ENCODE assay signal across 20 cellular contexts in the genomic region with DNA sequence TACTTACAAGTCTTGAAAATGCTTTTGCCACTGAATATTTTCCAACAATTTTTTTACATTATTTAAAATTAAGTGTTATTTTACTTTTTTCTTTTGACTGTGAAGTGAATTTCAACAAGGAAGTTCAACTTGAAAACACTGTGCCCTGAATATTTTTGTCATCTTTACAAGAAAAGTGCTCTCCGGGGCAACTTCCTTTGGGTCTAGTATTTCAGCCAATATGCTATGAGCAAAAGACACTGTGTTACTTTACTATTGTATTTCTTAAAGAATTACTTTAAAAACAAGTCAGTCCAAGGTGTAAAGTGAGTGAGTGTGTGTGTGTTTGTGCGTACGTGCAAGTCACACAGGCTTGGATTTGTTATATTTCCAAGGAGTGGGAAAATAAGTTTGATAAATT. TPM values are rescaled to one million over a fixed set of nuclear protein-coding genes. Genes with fewer than 3 reads are reported as not detected.
A peak's percentile ranks its signal among the peaks of the same experiment; 100 is the strongest.
DNase-seq lines count a peak whose midpoint lies in the region; TF ChIP-seq lines count a peak whose summit lies in the region.
"Had no signal": no experiment of that assay in that cellular context is flagged by ENCODE, and none has a peak within 500 bp of the region (broad histone marks: within the 10 kb centered on the region; RNA-seq: fewer than 3 reads in every experiment).

No MANE protein-coding gene starts in this region.

- H3K4me1 ChIP-seq in breast epithelium (no peaks in the 10 kb centered on the region), mammary epithelial cell (ENCODE audit: insufficient read depth, low read length) (peaks cover 14% of the 10 kb centered on the region), esophagus muscularis mucosa (peaks cover 31 to 40% (median 34%) of the 10 kb centered on the region in 4 donors), muscle layer of duodenum (ENCODE audit: control insufficient read depth in 1 of 2, insufficient read depth in 2 of 2, low read length in 2 of 2) (peaks cover 3 to 4% of the 10 kb centered on the region in 2 donors), tibial nerve (peaks cover 0 to 49% (median 24%) of the 10 kb centered on the region in 4 donors)
- H3K4me1 ChIP-seq: thyroid gland had no signal

- TF ChIP-seq POLR2A in breast epithelium (IDR thresholded peaks at IDR 0.05): no peak
- no peak for TF ChIP-seq POLR2A in esophagus muscularis mucosa (IDR thresholded peaks at IDR 0.05; ENCODE audit: low read depth)
- no peak for TF ChIP-seq POLR2A in tibial nerve (IDR thresholded peaks at IDR 0.05)

- H3K9me3 ChIP-seq in breast epithelium (no peaks in the 10 kb centered on the region), mammary epithelial cell (replicated peaks; ENCODE audit: insufficient read depth, low read length) (no peaks in the 10 kb centered on the region), esophagus muscularis mucosa (no peaks in the 10 kb centered on the region), muscle layer of duodenum (ENCODE audit: control insufficient read depth in 1 of 2, low read length in 2 of 2) (no peaks in the 10 kb centered on the region), tibial nerve (no peaks in the 10 kb centered on the region), MG63 (no peaks in the 10 kb centered on the region)
- H3K9me3 ChIP-seq: thyroid gland had no signal

- H3K9me3 Mint-ChIP-seq in Calu3 (ENCODE audit: low read depth, unreplicated experiment): no peaks in the 10 kb centered on the region

- no peak overlapping the region for H3K4me3 ChIP-seq in breast epithelium
- H3K4me3 ChIP-seq in mammary epithelial cell (replicated peaks in 1 of 3; ENCODE audit: insufficient read depth in 1 of 3, low read depth in 2 of 3, low read length in 3 of 3): no peak overlapping the region
- H3K4me3 ChIP-seq in esophagus muscularis mucosa: no peak overlapping the region
- H3K4me3 ChIP-seq in muscle layer of duodenum (ENCODE audit: low read depth in 1 of 2, low read length in 2 of 2): no peak overlapping the region
- no peak overlapping the region for H3K4me3 ChIP-seq in tibial nerve
- no peak overlapping the region for H3K4me3 ChIP-seq in MG63
- H3K4me3 ChIP-seq: thyroid gland had no signal

- H3K36me3 ChIP-seq in breast epithelium (no peaks in the 10 kb centered on the region), mammary epithelial cell (ENCODE audit: insufficient read depth, low read length) (no peaks in the 10 kb centered on the region), esophagus muscularis mucosa (no peaks in the 10 kb centered on the region), muscle layer of duodenum (ENCODE audit: control insufficient read depth in 1 of 2, insufficient read depth in 2 of 2, low read length in 2 of 2) (no peaks in the 10 kb centered on the region), tibial nerve (no peaks in the 10 kb centered on the region), MG63 (no peaks in the 10 kb centered on the region)
- H3K36me3 ChIP-seq: thyroid gland had no signal

- no peak overlapping the region for H3K27ac Mint-ChIP-seq in Calu3 (ENCODE audit: unreplicated experiment)

- no peaks in the 10 kb centered on the region for H3K27me3 Mint-ChIP-seq in Calu3 (ENCODE audit: unreplicated experiment)

- no peak overlapping the region for H3K4me2 ChIP-seq in mammary epithelial cell (ENCODE audit: insufficient read depth, low read depth, low read length)

- H4K20me1 ChIP-seq in mammary epithelial cell (ENCODE audit: insufficient read depth, low read length): no peaks in the 10 kb centered on the region

- H3K27me3 ChIP-seq in breast epithelium (no peaks in the 10 kb centered on the region), mammary epithelial cell (ENCODE audit: insufficient read depth, low read length) (no peaks in the 10 kb centered on the region), esophagus muscularis mucosa (no peaks in the 10 kb centered on the region), muscle layer of duodenum (ENCODE audit: low read depth, low read length) (no peaks in the 10 kb centered on the region), tibial nerve (no peaks in the 10 kb centered on the region), MG63 (no peaks in the 10 kb centered on the region)
- H3K27me3 ChIP-seq: thyroid gland had no signal

- TF ChIP-seq CTCF in breast epithelium (IDR thresholded peaks at IDR 0.05) (no peak), mammary epithelial cell (conservative IDR thresholded peaks at IDR 0.05 in 1 of 2, IDR thresholded peaks at IDR 0.05 in 1 of 2; ENCODE audit: extremely low read depth in 1 of 2, insufficient read depth in 1 of 2, low read depth in 1 of 2, low read length in 2 of 2) (no peak), esophagus muscularis mucosa (IDR thresholded peaks at IDR 0.05) (no peak), tibial nerve (IDR thresholded peaks at IDR 0.05) (no peak), Calu3 (IDR thresholded peaks at IDR 0.05; ENCODE audit: unreplicated experiment) (no peak)

- DNase-seq in breast epithelium (ENCODE audit: low spot score in 2 of 2): no peak
- DNase-seq in mammary epithelial cell: no peak
- no peak for DNase-seq in esophagus muscularis mucosa (ENCODE audit: extremely low spot score)
- no peak for DNase-seq in tibial nerve (ENCODE audit: low spot score in 2 of 2)
- DNase-seq in NCI-H2029 treated with DMSO at 0.1 percent for 48 hours (lab: John Stamatoyannopoulos, UW): no peak
- no peak for DNase-seq in Calu3
- DNase-seq in MG63: no peak
- DNase-seq: activated CD4-positive, alpha-beta T cell treated with anti-CD3 and anti-CD28 coated beads for 4 hours; activated naive CD4-positive, alpha-beta T cell treated with Interleukin-2 at 50 U/mL for 16 hours; cortex of kidney; DMS153; erythroblast; NCI-H1417; NCI-H748 treated with DMSO at 0.1 percent for 48 hours; stimulated activated CD4-positive, alpha-beta T cell treated with anti-CD3 and anti-CD28 coated beads, Interleukin-4, amount 100 ng/mL, for 4 hours; stimulated activated CD8-positive, alpha-beta memory T cell treated with anti-CD3 and anti-CD28 coated beads, Interleukin-4, amount 100 ng/mL, for 48 hours; T1000; thyroid gland had no signal

- intact Hi-C loops in breast epithelium (cut with DNase I; ENCODE audit: low total_unique reads) (no loop called here), mammary epithelial cell (cut with micrococcal nuclease) (no loop called here), esophagus muscularis mucosa (cut with DNase I) (no loop called here), Calu3 (cut with micrococcal nuclease; ENCODE audit: unreplicated experiment) (no loop called here)

- no peaks in the 10 kb centered on the region for H3K79me2 ChIP-seq in mammary epithelial cell (ENCODE audit: insufficient read depth, low read length)

- H3K4me1 Mint-ChIP-seq in Calu3 (ENCODE audit: low read depth, unreplicated experiment): peaks cover 14% of the 10 kb centered on the region

- CTCF ChIA-PET in mammary epithelial cell (lab: Charles Lee; ENCODE audit: low non-redundant PET) (no interaction called here), Calu3 (lab: Charles Lee) (interaction anchor here (0.6 kb wide), 1 partner anchor 44 kb away, joined by 3 read pairs; no protein-coding TSS in a partner anchor)

- H3K9ac ChIP-seq in mammary epithelial cell (ENCODE audit: insufficient read depth, low read length): no peak overlapping the region

- H3K4me3 Mint-ChIP-seq in Calu3 (ENCODE audit: low read depth, unreplicated experiment): no peak overlapping the region

- in situ Hi-C loops in mammary epithelial cell (cut with MboI; ENCODE audit: low sequenced_read_pairs in 2 of 2): no loop called here

- H2AFZ ChIP-seq in mammary epithelial cell (ENCODE audit: low read depth, low read length): no peak overlapping the region

- dilution Hi-C loops in mammary epithelial cell (cut with HindIII; ENCODE audit: low sequenced_read_pairs): no loop called here

- no peak for TF ChIP-seq EP300 in esophagus muscularis mucosa (IDR thresholded peaks at IDR 0.05)
- no peak for TF ChIP-seq EP300 in tibial nerve (IDR thresholded peaks at IDR 0.05)

- H3K36me3 Mint-ChIP-seq in Calu3 (ENCODE audit: insufficient read depth, unreplicated experiment): no peaks in the 10 kb centered on the region

- peak overlapping the region; percentile 20 to 29 for H3K27ac ChIP-seq in breast epithelium
- no peak overlapping the region for H3K27ac ChIP-seq in mammary epithelial cell (ENCODE audit: insufficient read depth, low read depth, low read length)
- H3K27ac ChIP-seq in esophagus muscularis mucosa (replicated peaks in 1 of 4): peak overlapping the region; percentile 44 to 63 (median 54)
- H3K27ac ChIP-seq in muscle layer of duodenum (ENCODE audit: low read length): peak overlapping the region; percentile 59
- H3K27ac ChIP-seq in tibial nerve: peak overlapping the region; percentile 47 to 99 (median 74)
- H3K27ac ChIP-seq: 22Rv1, thyroid gland had no signal

- no TSS peak for BruUV-seq in mammary epithelial cell (replicated peaks; lab: Mats Ljungman, UMichigan)
- no TSS peak for BruUV-seq in Calu3 (replicated peaks; lab: Mats Ljungman, UMichigan)

- WGBS in mammary epithelial cell (ENCODE audit: low coverage, missing lambda C conversion rate): 73% methylated on average over 3 of the region's 3 CpGs
- WGBS in esophagus muscularis mucosa: 61% methylated on average over 3 of the region's 3 CpGs
- WGBS in tibial nerve, 2 donors: 31 to 41% methylated on average over 3 of the region's 3 CpGs

RNA-seq across cellular contexts. Expression of gene USP53, which starts 7.6 kb away (rescaled TPM):
- total RNA-seq in breast epithelium (100 to 1,000 TPM; 123 to 167 (median 136) TPM), mammary epithelial cell (10 to 100 TPM; 41.1 to 62.0 TPM), esophagus muscularis mucosa (100 to 1,000 TPM in 1 of 4 donors, 10 to 100 TPM in 3; 68.1 to 116 (median 78.4) TPM), tibial nerve (100 to 1,000 TPM; 549 to 892 (median 654) TPM), Calu3 (2022) (29.2 and 31.0 TPM in 2 replicates)
- 10.4 TPM for polyA plus RNA-seq in mammary epithelial cell
- polyA minus RNA-seq in mammary epithelial cell: 25.0 TPM
- 6.3 and 47.3 TPM in 2 replicates for total RNA-seq in MG63 (2014; rRNA removed; shearing (Covaris generic); ENCODE audit: low replicate concordance)
